8 cellular contexts compared by ENCODE assay signal in genomic region chr3:47743362-47743761, GRCh38. TPM values are rescaled to one million over a fixed set of nuclear protein-coding genes. Genes with fewer than 3 reads are reported as not detected.
DNase-seq lines count a peak whose midpoint lies in the region; FAIRE-seq and TF ChIP-seq lines count a peak whose summit lies in the region.
"Not testable (repeated sequence)": the region's sequence is repeated elsewhere in the genome, so short reads cannot be mapped to it uniquely, and the experiment has no call there.

No MANE protein-coding gene starts in this region.

- H3K4me3 Mint-ChIP-seq in astrocyte (ENCODE audit: unreplicated experiment); dendritic cell treated with granulocyte-macrophage colony-stimulating factor and Interleukin-4, amounts not matched to agents 40 ng/mL and 50 ng/mL, for 4 days: not testable (repeated sequence)

- DNase-seq in AG10803 (ENCODE audit: low read depth) (peak; percentile 9), HCEC 1CT (peak; percentile 53), MG63 (peak; percentile 10), astrocyte (ENCODE audit: low read depth) (peak; percentile 19), fibroblast of villous mesenchyme (ENCODE audit: low read depth) (peak; percentile 28), myocyte (ENCODE audit: low read depth) (peak; percentile 11)
- DNase-seq in RWPE1 (ENCODE audit: low spot score), result not testable (repeated sequence)

- H3K36me3 ChIP-seq in MG63 (peaks cover 15% of the 10 kb centered on the region), astrocyte (ENCODE audit: insufficient read depth, low read length) (peaks cover 16% of the 10 kb centered on the region)

- H3K4me2 ChIP-seq in astrocyte (ENCODE audit: low read length), result not testable (repeated sequence)

- H3K9me3 Mint-ChIP-seq in astrocyte (ENCODE audit: unreplicated experiment); dendritic cell treated with granulocyte-macrophage colony-stimulating factor and Interleukin-4, amounts not matched to agents 40 ng/mL and 50 ng/mL, for 4 days: not testable (repeated sequence)

- H3K27me3 ChIP-seq in MG63; astrocyte (ENCODE audit: insufficient read depth, low read length): not testable (repeated sequence)

- CTCF ChIA-PET in RWPE1 (lab: Yijun Ruan, JAX), result not testable (repeated sequence)

- peaks cover 96% of the 10 kb centered on the region for H3K79me2 ChIP-seq in astrocyte (ENCODE audit: insufficient read depth, low read length)

- H4K20me1 ChIP-seq in astrocyte (ENCODE audit: insufficient read depth, low read length), result peaks cover 79% of the 10 kb centered on the region

- H3K4me3 ChIP-seq in AG10803 (ENCODE audit: low read length); MG63; astrocyte (ENCODE audit: insufficient read depth, low read depth, low read length); fibroblast of villous mesenchyme (ENCODE audit: low read depth, low read length): not testable (repeated sequence)

- not testable (repeated sequence) for TF ChIP-seq CTCF in AG10803 (conservative IDR thresholded peaks at IDR 0.05; ENCODE audit: low read length); RWPE1 (conservative IDR thresholded peaks at IDR 0.05; ENCODE audit: low read depth); astrocyte (IDR thresholded peaks at IDR 0.05; ENCODE audit: insufficient read depth, low read depth, low read length); fibroblast of villous mesenchyme (IDR thresholded peaks at IDR 0.05; ENCODE audit: insufficient read depth, low read depth, low read length)

- H2AFZ ChIP-seq in astrocyte (ENCODE audit: low read depth, low read length), result not testable (repeated sequence)

- H3K36me3 Mint-ChIP-seq in astrocyte (ENCODE audit: low read depth, unreplicated experiment), result not testable (repeated sequence)
- H3K36me3 Mint-ChIP-seq in dendritic cell treated with granulocyte-macrophage colony-stimulating factor and Interleukin-4, amounts not matched to agents 40 ng/mL and 50 ng/mL, for 4 days (ENCODE audit: low read depth), result peaks cover 52% of the 10 kb centered on the region

- intact Hi-C loops in dendritic cell treated with granulocyte-macrophage colony-stimulating factor and Interleukin-4, amounts not matched to agents 40 ng/mL and 50 ng/mL, for 4 days (cut with micrococcal nuclease), result not testable (repeated sequence)

- not testable (repeated sequence) for FAIRE-seq in astrocyte (lab: Jason Lieb, UNC)

- peak overlapping the region; percentile 37 for H3K27ac ChIP-seq in RWPE1
- not testable (repeated sequence) for H3K27ac ChIP-seq in astrocyte (ENCODE audit: low read depth, low read length)

- not testable (repeated sequence) for H3K9ac ChIP-seq in astrocyte (ENCODE audit: low read length)

- POLR2A ChIA-PET in RWPE1 (lab: Yijun Ruan, JAX; ENCODE audit: low non-redundant PET), result not testable (repeated sequence)

- not testable (repeated sequence) for H3K27ac Mint-ChIP-seq in astrocyte (ENCODE audit: unreplicated experiment)
- peak overlapping the region; percentile 70 for H3K27ac Mint-ChIP-seq in dendritic cell treated with granulocyte-macrophage colony-stimulating factor and Interleukin-4, amounts not matched to agents 40 ng/mL and 50 ng/mL, for 4 days

- H3K27me3 Mint-ChIP-seq in astrocyte (ENCODE audit: low read depth, unreplicated experiment); dendritic cell treated with granulocyte-macrophage colony-stimulating factor and Interleukin-4, amounts not matched to agents 40 ng/mL and 50 ng/mL, for 4 days: not testable (repeated sequence)

- not testable (repeated sequence) for H3K4me1 ChIP-seq in astrocyte (ENCODE audit: insufficient read depth, low read length)

- H3K4me1 Mint-ChIP-seq in astrocyte (ENCODE audit: low read depth, unreplicated experiment), result peaks cover 14% of the 10 kb centered on the region
- peaks cover 22% of the 10 kb centered on the region for H3K4me1 Mint-ChIP-seq in dendritic cell treated with granulocyte-macrophage colony-stimulating factor and Interleukin-4, amounts not matched to agents 40 ng/mL and 50 ng/mL, for 4 days (ENCODE audit: low read depth)

- not testable (repeated sequence) for H3K9me3 ChIP-seq in MG63; astrocyte (ENCODE audit: insufficient read depth, low read depth, low read length)

RNA-seq across cellular contexts. Expression of gene SMARCC1, which starts 38.3 kb away (rescaled TPM):
- 33.4 and 40.8 TPM in 2 replicates for total RNA-seq in MG63 (2014; rRNA removed; shearing (Covaris generic); ENCODE audit: low replicate concordance)
- 131 and 146 TPM in 2 replicates for total RNA-seq in astrocyte
- total RNA-seq in fibroblast of villous mesenchyme, result 44.9 and 45.1 TPM in 2 replicates
- 41.5 and 47.6 TPM in 2 replicates for total RNA-seq in myocyte
- polyA plus RNA-seq in myocyte (2012), result 29.4 TPM

RNA-seq across cellular contexts. Expression of gene DHX30, which starts 59.6 kb away (rescaled TPM):
- total RNA-seq in MG63 (2014; rRNA removed; shearing (Covaris generic); ENCODE audit: low replicate concordance), result 32.9 and 60.1 TPM in 2 replicates
- total RNA-seq in astrocyte, result 50.0 and 50.5 TPM in 2 replicates
- total RNA-seq in fibroblast of villous mesenchyme, result 69.9 and 77.7 TPM in 2 replicates
- 87.6 and 90.2 TPM in 2 replicates for total RNA-seq in myocyte
- 53.7 TPM for polyA plus RNA-seq in myocyte (2012)
